Comparison of ENCODE assay signal across 8 cellular contexts in genomic region chr18:61435064-61435652, GRCh38.
DNase-seq lines count a peak whose midpoint lies in the region; ATAC-seq and TF ChIP-seq lines count a peak whose summit lies in the region.
"Had no signal": no experiment of that assay in that cellular context is flagged by ENCODE, and none has a peak within 500 bp of the region (broad histone marks: within the 10 kb centered on the region; RNA-seq: fewer than 3 reads in every experiment).

No MANE protein-coding gene starts in this region.

- H3K36me3 Mint-ChIP-seq in WTC11 = no peaks in the 10 kb centered on the region

- H3K27ac Mint-ChIP-seq in WTC11 = no peak overlapping the region
- H3K27ac Mint-ChIP-seq: activated T-cell treated with anti-CD3 and anti-CD28 coated beads, Interleukin-2, amount 50 U/mL, for 72 hours had no signal

- ATAC-seq in GM19468 (IDR thresholded peaks at IDR 0.05; ENCODE audit: extremely low read depth, unreplicated experiment) (peak; percentile 75), HG03469 (IDR thresholded peaks at IDR 0.05; ENCODE audit: unreplicated experiment) (peak; percentile 96), WTC11 (peak; percentile 100)
- ATAC-seq: activated T-cell treated with anti-CD3 and anti-CD28 coated beads, Interleukin-2, amount 50 U/mL, for 72 hours had no signal

- H3K4me1 ChIP-seq in vagina = no peaks in the 10 kb centered on the region

- H3K4me3 Mint-ChIP-seq in WTC11 = no peak overlapping the region
- H3K4me3 Mint-ChIP-seq: activated T-cell treated with anti-CD3 and anti-CD28 coated beads, Interleukin-2, amount 50 U/mL, for 72 hours had no signal

- TF ChIP-seq CTCF in GM12864 (IDR thresholded peaks at IDR 0.05; ENCODE audit: low read depth, low read length, missing control alignments) (peak; percentile 68), WTC11 (IDR thresholded peaks at IDR 0.05) (peak; percentile 60), vagina (IDR thresholded peaks at IDR 0.05) (no peak)

- no peak overlapping the region for H3K27ac ChIP-seq in vagina

- CTCF ChIA-PET in WTC11 (lab: Charles Lee) = no interaction called here

- intact Hi-C loops in vagina (cut with DNase I) = no loop called here

- TF ChIP-seq POLR2A in vagina (IDR thresholded peaks at IDR 0.05) = no peak

- DNase-seq in GM12864 (ENCODE audit: low read depth) (no peak), WTC11 (ENCODE audit: low spot score) (no peak), medulla oblongata (ENCODE audit: extremely low spot score) (peak; percentile 43), vagina (ENCODE audit: extremely low spot score in 2 of 2) (no peak)
- no peak for DNase-seq in activated CD8-positive, alpha-beta memory T cell treated with anti-CD3 and anti-CD28 coated beads, Interleukin-2, amount 50 U/mL, for 48 hours

- peaks cover 8% of the 10 kb centered on the region for H3K9me3 Mint-ChIP-seq in WTC11

- no peaks in the 10 kb centered on the region for H3K36me3 ChIP-seq in vagina

- H3K27me3 Mint-ChIP-seq in WTC11 (ENCODE audit: low read depth) = no peaks in the 10 kb centered on the region

- POLR2A ChIA-PET in WTC11 (lab: Charles Lee) = no interaction called here

- no peaks in the 10 kb centered on the region for H3K9me3 ChIP-seq in vagina

- H3K27me3 ChIP-seq in vagina = no peaks in the 10 kb centered on the region

- no peak overlapping the region for H3K4me3 ChIP-seq in GM12864 (ENCODE audit: low read depth, low read length)
- no peak overlapping the region for H3K4me3 ChIP-seq in vagina

- no peaks in the 10 kb centered on the region for H3K4me1 Mint-ChIP-seq in WTC11

TF ChIP-seq in WTC11, 78 proteins besides CTCF, POLR2A, EP300 and RAD21:
- TF ChIP-seq AR (CRISPR knock-in tag; IDR thresholded peaks at IDR 0.05) (no peak), NR3C1 (CRISPR knock-in tag; conservative IDR thresholded peaks at IDR 0.05; ENCODE audit: low read depth) (no peak), USF2 (CRISPR knock-in tag; IDR thresholded peaks at IDR 0.05) (no peak)
TF ChIP-seq in WTC11: peak in this region for 0.

Comparison
In these comparisons a context has a peak if more than half of its experiments do, and no peak if none do; other contexts are left out.
1. CTCF ChIP-seq: peak in GM12864 (single experiment) and WTC11 (single experiment); none in vagina (0 of 3).
2. Peak in every context shown above with its lines, with median percentiles within 50 percentile points of each other: ATAC-seq.